Comparison of ENCODE assay signal across 8 cellular contexts in the genomic region with DNA sequence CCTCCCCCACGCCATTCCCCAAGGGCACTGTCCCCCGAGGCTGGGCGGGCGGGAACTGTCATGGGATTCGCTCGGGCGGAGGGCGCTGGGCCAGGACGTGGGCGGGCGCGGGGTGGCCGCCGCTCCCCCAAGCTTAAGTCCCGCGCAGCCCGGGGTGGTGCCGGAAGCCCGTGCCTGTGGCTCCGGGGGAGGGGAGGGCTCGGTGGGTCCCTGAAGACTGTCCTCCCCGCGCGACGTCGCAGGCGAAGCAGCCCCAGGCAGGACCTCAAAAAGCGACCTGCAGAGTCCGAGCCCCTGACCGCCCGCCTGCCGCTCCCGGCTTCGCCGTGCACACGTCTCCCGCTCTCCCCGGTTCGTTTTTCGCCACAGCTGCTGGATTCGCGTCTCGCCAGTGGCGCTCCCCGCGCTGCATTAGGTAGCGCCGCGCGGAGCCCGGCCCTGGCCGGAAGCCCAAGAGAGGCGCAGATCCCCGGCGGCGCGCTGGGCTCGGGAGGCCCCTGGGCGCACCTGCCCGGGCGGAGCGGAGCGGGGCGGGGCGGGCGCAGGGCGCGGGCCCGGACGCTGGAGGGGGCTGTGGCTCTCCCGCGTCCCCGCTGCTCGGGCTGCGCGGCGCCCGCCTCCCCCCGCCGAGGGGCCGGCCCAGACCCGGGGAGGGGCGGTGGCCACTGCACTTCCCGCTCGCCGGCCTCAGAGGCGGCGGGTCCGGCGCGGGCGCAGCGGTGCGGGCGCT. TPM values are rescaled to one million over a fixed set of nuclear protein-coding genes. Genes with fewer than 3 reads are reported as not detected.
DNase-seq lines count a peak whose midpoint lies in the region; ATAC-seq and TF ChIP-seq lines count a peak whose summit lies in the region.

A gene with protein sequence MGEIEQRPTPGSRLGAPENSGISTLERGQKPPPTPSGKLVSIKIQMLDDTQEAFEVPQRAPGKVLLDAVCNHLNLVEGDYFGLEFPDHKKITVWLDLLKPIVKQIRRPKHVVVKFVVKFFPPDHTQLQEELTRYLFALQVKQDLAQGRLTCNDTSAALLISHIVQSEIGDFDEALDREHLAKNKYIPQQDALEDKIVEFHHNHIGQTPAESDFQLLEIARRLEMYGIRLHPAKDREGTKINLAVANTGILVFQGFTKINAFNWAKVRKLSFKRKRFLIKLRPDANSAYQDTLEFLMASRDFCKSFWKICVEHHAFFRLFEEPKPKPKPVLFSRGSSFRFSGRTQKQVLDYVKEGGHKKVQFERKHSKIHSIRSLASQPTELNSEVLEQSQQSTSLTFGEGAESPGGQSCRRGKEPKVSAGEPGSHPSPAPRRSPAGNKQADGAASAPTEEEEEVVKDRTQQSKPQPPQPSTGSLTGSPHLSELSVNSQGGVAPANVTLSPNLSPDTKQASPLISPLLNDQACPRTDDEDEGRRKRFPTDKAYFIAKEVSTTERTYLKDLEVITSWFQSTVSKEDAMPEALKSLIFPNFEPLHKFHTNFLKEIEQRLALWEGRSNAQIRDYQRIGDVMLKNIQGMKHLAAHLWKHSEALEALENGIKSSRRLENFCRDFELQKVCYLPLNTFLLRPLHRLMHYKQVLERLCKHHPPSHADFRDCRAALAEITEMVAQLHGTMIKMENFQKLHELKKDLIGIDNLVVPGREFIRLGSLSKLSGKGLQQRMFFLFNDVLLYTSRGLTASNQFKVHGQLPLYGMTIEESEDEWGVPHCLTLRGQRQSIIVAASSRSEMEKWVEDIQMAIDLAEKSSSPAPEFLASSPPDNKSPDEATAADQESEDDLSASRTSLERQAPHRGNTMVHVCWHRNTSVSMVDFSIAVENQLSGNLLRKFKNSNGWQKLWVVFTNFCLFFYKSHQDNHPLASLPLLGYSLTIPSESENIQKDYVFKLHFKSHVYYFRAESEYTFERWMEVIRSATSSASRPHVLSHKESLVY (plus strand): TSS at position 668 of the 730 bp plus-strand sequence. CDS start 70,149 bp downstream, outside the sequence.

- peaks cover 58 to 72% (median 64%) of the 10 kb centered on the region in 5 donors for H3K27me3 Mint-ChIP-seq in naive thymus-derived CD4-positive, alpha-beta T cell

- CTCF ChIA-PET in AG04450 (lab: Charles Lee): interaction anchor here (0.6 to 1.6 kb wide), 4 partner anchors 11 to 323 kb away, joined by 3 to 4 read pairs (median 4); no protein-coding TSS in a partner anchor
- CTCF ChIA-PET in naive thymus-derived CD4-positive, alpha-beta T cell (lab: Charles Lee): no interaction called here

- intact Hi-C loops in naive thymus-derived CD4-positive, alpha-beta T cell (cut with micrococcal nuclease): loop anchor here in 1 of 2 donors (5.0 kb wide), 2 partner anchors 165 to 435 kb away; partner anchors contain the start of gene STK24
- intact Hi-C loops in upper lobe of right lung (cut with DNase I): no loop called here

- H3K4me1 Mint-ChIP-seq in naive thymus-derived CD4-positive, alpha-beta T cell: peaks cover 0 to 19% (median 13%) of the 10 kb centered on the region in 7 donors

- H3K36me3 Mint-ChIP-seq in naive thymus-derived CD4-positive, alpha-beta T cell: no peaks in the 10 kb centered on the region

- H3K4me3 Mint-ChIP-seq in naive thymus-derived CD4-positive, alpha-beta T cell: peak within 1 kb of the TSS; percentile 42 to 82 (median 70)

- POLR2A ChIA-PET in AG04450 (lab: Yijun Ruan, JAX): no interaction called here
- POLR2A ChIA-PET in naive thymus-derived CD4-positive, alpha-beta T cell (lab: Charles Lee): no interaction called here

- TF ChIP-seq CTCF in AG04450 (IDR thresholded peaks at IDR 0.05; ENCODE audit: low read depth, low read length) (peak; percentile 15; the same call in 1 of the 2 replicates), fibroblast of pulmonary artery (IDR thresholded peaks at IDR 0.05; ENCODE audit: low read length, missing control alignments) (no peak), upper lobe of right lung (IDR thresholded peaks at IDR 0.05) (peak; percentile 27)

- no peak within 1 kb of the TSS for H3K27ac Mint-ChIP-seq in naive thymus-derived CD4-positive, alpha-beta T cell

- H3K27ac ChIP-seq in AG04450 (ENCODE audit: low read depth, low read length) (no peak within 1 kb of the TSS), upper lobe of right lung (peak within 1 kb of the TSS; percentile 74)
- H3K27ac ChIP-seq in naive thymus-derived CD4-positive, alpha-beta T cell (ENCODE audit: low read depth, low read length): no peak within 1 kb of the TSS

- no peak for DNase-seq in AG04450 (ENCODE audit: low read depth, low spot score)
- peak; percentile 46 for DNase-seq in NCI-H2107 treated with DMSO at 0.1 percent for 48 hours (lab: John Stamatoyannopoulos, UW; ENCODE audit: unreplicated experiment)
- peak; percentile 47 to 67 for DNase-seq in activated T-cell treated with anti-CD3 and anti-CD28 coated beads, Interleukin-2, amount 50 U/mL, for 48 hours
- peak; percentile 56 for DNase-seq in fibroblast of pulmonary artery (ENCODE audit: low read depth)
- DNase-seq in naive thymus-derived CD4-positive, alpha-beta T cell: peak in 6 of 9 donors; percentile 1 to 61 (median 6)
- peak; percentile 92 for DNase-seq in upper lobe of right lung

- H3K4me1 ChIP-seq in naive thymus-derived CD4-positive, alpha-beta T cell (ENCODE audit: control insufficient read depth in 2 of 2, insufficient read depth in 2 of 2, low read length in 2 of 2): no peaks in the 10 kb centered on the region
- peaks cover 22% of the 10 kb centered on the region for H3K4me1 ChIP-seq in upper lobe of right lung

- no peaks in the 10 kb centered on the region for H3K36me3 ChIP-seq in naive thymus-derived CD4-positive, alpha-beta T cell (ENCODE audit: control insufficient read depth in 2 of 3, insufficient read depth in 3 of 3, low read length in 3 of 3)
- H3K36me3 ChIP-seq in upper lobe of right lung: no peaks in the 10 kb centered on the region

- H3K27me3 ChIP-seq in AG04450 (ENCODE audit: control insufficient read depth, insufficient read depth, low read length) (no peaks in the 10 kb centered on the region), upper lobe of right lung (no peaks in the 10 kb centered on the region)
- H3K27me3 ChIP-seq in naive thymus-derived CD4-positive, alpha-beta T cell (ENCODE audit: control insufficient read depth in 2 of 2, insufficient read depth in 2 of 2, low read length in 2 of 2): peaks cover 0 to 6% of the 10 kb centered on the region in 2 donors

- ATAC-seq in GM18498 (IDR thresholded peaks at IDR 0.05; ENCODE audit: unreplicated experiment) (peak; percentile 86), HG02970 (IDR thresholded peaks at IDR 0.05; ENCODE audit: low FRiP score, unreplicated experiment) (peak; percentile 75), upper lobe of right lung (peak; percentile 96)
- peak; percentile 48 for ATAC-seq in naive thymus-derived CD4-positive, alpha-beta T cell

- H3K9me3 Mint-ChIP-seq in naive thymus-derived CD4-positive, alpha-beta T cell: no peaks in the 10 kb centered on the region

- H3K4me3 ChIP-seq in AG04450 (ENCODE audit: low read depth, low read length): peak within 1 kb of the TSS; percentile 75
- H3K4me3 ChIP-seq in fibroblast of pulmonary artery (replicated peaks; ENCODE audit: low read depth, low read length): peak within 1 kb of the TSS; percentile 68
- H3K4me3 ChIP-seq in naive thymus-derived CD4-positive, alpha-beta T cell (ENCODE audit: low read length): no peak within 1 kb of the TSS
- peak within 1 kb of the TSS; percentile 62 for H3K4me3 ChIP-seq in upper lobe of right lung

- H3K9me3 ChIP-seq in AG04450 (ENCODE audit: control insufficient read depth, insufficient read depth, low read length): peaks cover 4% of the 10 kb centered on the region; the same call in 1 of the 2 replicates
- H3K9me3 ChIP-seq in naive thymus-derived CD4-positive, alpha-beta T cell (ENCODE audit: control insufficient read depth in 2 of 3, low read length in 3 of 3): no peaks in the 10 kb centered on the region
- H3K9me3 ChIP-seq in upper lobe of right lung: no peaks in the 10 kb centered on the region

RNA-seq across cellular contexts. Expression of the gene that starts here (rescaled TPM):
- 76.4 and 83.0 TPM in 2 replicates for polyA plus RNA-seq in AG04450 (2011; rRNA removed)
- polyA minus RNA-seq in AG04450 (2011; rRNA and poly(A)+ RNA removed): 117 and 153 TPM in 2 replicates
- total RNA-seq in naive thymus-derived CD4-positive, alpha-beta T cell: 1 to 10 TPM in 1 of 5 experiments, under 1 TPM in 4; 0.19 to 1.1 (median 0.61) TPM
- under 1 TPM; 0.36 to 0.60 TPM for polyA plus RNA-seq in naive thymus-derived CD4-positive, alpha-beta T cell
- 95.9 TPM for total RNA-seq in upper lobe of right lung

Comparison
In these comparisons a context has a peak if more than half of its experiments do, and no peak if none do; other contexts are left out.
1. RNA of the gene that starts here (total RNA-seq): 95.9 TPM in upper lobe of right lung (single experiment); 0.19 to 1.1 TPM in naive thymus-derived CD4-positive, alpha-beta T cell; every median in the first group is over 10 times any median in the second.
2. RNA of the gene that starts here (polyA plus RNA-seq): 76.4 to 83.0 TPM in AG04450; 0.36 to 0.60 TPM in naive thymus-derived CD4-positive, alpha-beta T cell; every median in the first group is over 10 times any median in the second.
3. Peak in every context shown above with its lines, with median percentiles within 50 percentile points of each other: ATAC-seq.